ENCODE assay signal across 8 cellular contexts in the genomic region with DNA sequence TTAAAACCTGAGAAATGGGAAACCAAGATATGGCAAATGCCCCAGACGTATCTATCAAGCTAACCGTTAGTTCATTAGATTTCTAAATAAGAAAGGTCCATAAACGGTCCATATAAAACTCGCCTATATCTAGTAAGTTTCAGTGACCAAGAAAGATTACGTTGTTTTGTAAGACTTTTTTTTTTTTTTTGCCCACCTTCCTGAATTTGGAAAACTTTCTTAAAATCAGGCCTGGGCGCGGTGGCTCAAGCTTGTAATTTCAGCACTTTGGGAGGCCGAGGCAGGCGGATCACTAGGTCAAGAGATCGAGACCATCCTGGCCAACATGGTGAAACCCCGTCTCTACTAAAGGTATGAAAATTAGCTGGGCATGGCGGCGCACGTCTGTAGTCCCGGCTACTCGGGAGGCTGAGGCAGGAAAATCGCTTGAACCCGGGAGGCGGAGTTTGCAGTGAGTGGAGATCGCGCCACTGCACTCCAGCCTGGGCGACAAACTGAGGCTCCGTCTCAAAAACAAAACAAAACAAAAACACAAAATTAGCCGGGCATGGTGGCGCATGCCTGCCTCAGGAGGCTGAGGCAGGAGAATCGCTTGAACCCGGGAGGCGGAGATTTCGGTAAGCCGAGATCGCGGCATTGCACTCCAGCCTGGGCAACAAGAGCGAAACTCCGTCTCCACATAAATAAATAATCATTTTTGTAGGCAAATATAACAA. TPM values are rescaled to one million over a fixed set of nuclear protein-coding genes. Genes with fewer than 3 reads are reported as not detected.
DNase-seq lines count a peak whose midpoint lies in the region; ATAC-seq and TF ChIP-seq lines count a peak whose summit lies in the region.
"Not testable (repeated sequence)": the region's sequence is repeated elsewhere in the genome, so short reads cannot be mapped to it uniquely, and the experiment has no call there.

No MANE protein-coding gene starts in this region.

- DNase-seq in NB4 (ENCODE audit: low read depth) (peak; percentile 56), erythroblast (lab: John Stamatoyannopoulos, UW) (peak; percentile 50 to 64), left lung (peak; percentile 46 to 68), prostate gland (ENCODE audit: low spot score) (peak; percentile 12), transverse colon (peak; percentile 33)

- H3K4me2 ChIP-seq in DOHH2 (ENCODE audit: low read length): peak overlapping the region; percentile 74

- H3K4me1 Mint-ChIP-seq in T-helper 1 cell treated with Interleukin-12 subunit alpha and Interleukin-12 subunit beta and Interleukin-4 antibody, amounts not matched to agents 30 μg/mL and 1 μg/mL, for 36 hours (ENCODE audit: low read depth): peaks cover 36% of the 10 kb centered on the region
- peaks cover 41% of the 10 kb centered on the region for H3K4me1 Mint-ChIP-seq in activated naive CD8-positive, alpha-beta T cell (ENCODE audit: low read depth)

- peak overlapping the region; percentile 99 for H3K27ac Mint-ChIP-seq in T-helper 1 cell treated with Interleukin-12 subunit alpha and Interleukin-12 subunit beta and Interleukin-4 antibody, amounts not matched to agents 30 μg/mL and 1 μg/mL, for 36 hours
- H3K27ac Mint-ChIP-seq in activated naive CD8-positive, alpha-beta T cell: peak overlapping the region; percentile 96

- H3K79me2 ChIP-seq in DOHH2 (ENCODE audit: control insufficient read depth, low read length): peaks cover 68% of the 10 kb centered on the region

- peaks cover 58% of the 10 kb centered on the region for H3K36me3 ChIP-seq in DOHH2 (ENCODE audit: control insufficient read depth, low read length)
- peaks cover 0 to 35% of the 10 kb centered on the region in 2 donors for H3K36me3 ChIP-seq in left lung
- not testable (repeated sequence) for H3K36me3 ChIP-seq in prostate gland, transverse colon

- H3K27me3 Mint-ChIP-seq in T-helper 1 cell treated with Interleukin-12 subunit alpha and Interleukin-12 subunit beta and Interleukin-4 antibody, amounts not matched to agents 30 μg/mL and 1 μg/mL, for 36 hours (ENCODE audit: low read depth); activated naive CD8-positive, alpha-beta T cell: not testable (repeated sequence)

- in situ Hi-C loops in transverse colon (cut with MboI; ENCODE audit: low pct_ligation_motif_present in 1 of 4, low pct_unique_long_range_greater_than_20kb in 1 of 4, low sequenced_read_pairs in 3 of 4): not testable (repeated sequence)

- H3K27ac ChIP-seq in DOHH2 (ENCODE audit: low read depth, low read length) (peak overlapping the region; percentile 72; the same call in 1 of the 2 replicates), left lung (peak overlapping the region; percentile 100), prostate gland (peak overlapping the region; percentile 100), transverse colon (peak overlapping the region; percentile 99 to 100 (median 100))

- not testable (repeated sequence) for TF ChIP-seq POLR2A in NB4 (IDR thresholded peaks at IDR 0.05; ENCODE audit: extremely low read depth, insufficient read length); erythroblast (IDR thresholded peaks at IDR 0.05; ENCODE audit: low read length); prostate gland (IDR thresholded peaks at IDR 0.05)
- peak; percentile 13 for TF ChIP-seq POLR2A in transverse colon (IDR thresholded peaks at IDR 0.05)

- not testable (repeated sequence) for H3F3A ChIP-seq in DOHH2 (ENCODE audit: control insufficient read depth, insufficient read depth)

- not testable (repeated sequence) for H3K9me2 ChIP-seq in DOHH2 (replicated peaks; ENCODE audit: control insufficient read depth, low read length)

- ATAC-seq in left lung: peak; percentile 3

- peak overlapping the region; percentile 98 for H3K4me3 Mint-ChIP-seq in T-helper 1 cell treated with Interleukin-12 subunit alpha and Interleukin-12 subunit beta and Interleukin-4 antibody, amounts not matched to agents 30 μg/mL and 1 μg/mL, for 36 hours
- H3K4me3 Mint-ChIP-seq in activated naive CD8-positive, alpha-beta T cell: peak overlapping the region; percentile 94

- H3K4me3 ChIP-seq in DOHH2 (ENCODE audit: low read length): peak overlapping the region; percentile 92
- H3K4me3 ChIP-seq in NB4 (ENCODE audit: low read depth, low read length): peak overlapping the region; percentile 96
- H3K4me3 ChIP-seq in left lung: peak overlapping the region; percentile 64 to 84
- H3K4me3 ChIP-seq in prostate gland: peak overlapping the region; percentile 97 to 98
- H3K4me3 ChIP-seq in transverse colon: peak overlapping the region; percentile 79 to 97 (median 90)

- peaks cover 13% of the 10 kb centered on the region for H4K20me1 ChIP-seq in DOHH2 (ENCODE audit: control insufficient read depth, insufficient read depth, low read depth, low read length)

- H3K36me3 Mint-ChIP-seq in T-helper 1 cell treated with Interleukin-12 subunit alpha and Interleukin-12 subunit beta and Interleukin-4 antibody, amounts not matched to agents 30 μg/mL and 1 μg/mL, for 36 hours (ENCODE audit: low read depth): peaks cover 41% of the 10 kb centered on the region
- H3K36me3 Mint-ChIP-seq in activated naive CD8-positive, alpha-beta T cell: not testable (repeated sequence)

- intact Hi-C loops in left lung (cut with DNase I): not testable (repeated sequence)
- intact Hi-C loops in prostate gland (cut with DNase I): loop anchor here (5.0 kb wide), 1 partner anchor 140 kb away; a partner anchor contains a TSS
- intact Hi-C loops in transverse colon (cut with DNase I; ENCODE audit: low total_unique reads): loop anchor here (5.0 kb wide), 1 partner anchor 50 kb away; no protein-coding TSS in a partner anchor

- H3K9me3 ChIP-seq in DOHH2 (ENCODE audit: control insufficient read depth, insufficient read depth, low read length); left lung; prostate gland; transverse colon: not testable (repeated sequence)

- not testable (repeated sequence) for H3K27me3 ChIP-seq in DOHH2 (ENCODE audit: control insufficient read depth, low read length); left lung; prostate gland (replicated peaks; ENCODE audit: insufficient read depth); transverse colon

- not testable (repeated sequence) for TF ChIP-seq EP300 in transverse colon (IDR thresholded peaks at IDR 0.05; ENCODE audit: low read depth)

- 3% methylated on average over 34 of the region's 34 CpGs for WGBS in prostate gland
- 2 to 4% methylated on average over 13 to 34 of the region's 34 CpGs for WGBS in transverse colon (ENCODE audit: low coverage in 1 of 2), 2 donors

- H3K4me1 ChIP-seq in DOHH2 (ENCODE audit: control insufficient read depth, low read length): peaks cover 21% of the 10 kb centered on the region
- peaks cover 19 to 53% of the 10 kb centered on the region in 2 donors for H3K4me1 ChIP-seq in left lung
- peaks cover 13% of the 10 kb centered on the region for H3K4me1 ChIP-seq in prostate gland (replicated peaks)
- peaks cover 6 to 56% (median 42%) of the 10 kb centered on the region in 4 donors for H3K4me1 ChIP-seq in transverse colon

- not testable (repeated sequence) for TF ChIP-seq CTCF in DOHH2 (IDR thresholded peaks at IDR 0.05; ENCODE audit: low read depth, low read length, poor library complexity, severe bottlenecking); NB4 (IDR thresholded peaks at IDR 0.05; ENCODE audit: low read depth, low read length); left lung (IDR thresholded peaks at IDR 0.05); transverse colon (IDR thresholded peaks at IDR 0.05)
- peak in 1 of 4 experiments; percentile 3 for TF ChIP-seq CTCF in prostate gland (IDR thresholded peaks at IDR 0.05)

- not testable (repeated sequence) for H3K9me3 Mint-ChIP-seq in T-helper 1 cell treated with Interleukin-12 subunit alpha and Interleukin-12 subunit beta and Interleukin-4 antibody, amounts not matched to agents 30 μg/mL and 1 μg/mL, for 36 hours; activated naive CD8-positive, alpha-beta T cell (ENCODE audit: low read depth)

RNA-seq across cellular contexts. Expression of a gene that starts 1.8 kb away (rescaled TPM):
- 10 to 100 TPM; 93.5 to 93.8 TPM for total RNA-seq in left lung
- total RNA-seq in prostate gland: 100 to 1,000 TPM; 118 to 259 TPM
- 100 to 1,000 TPM in 3 of 4 donors, 10 to 100 TPM in 1; 52.1 to 666 (median 132) TPM for total RNA-seq in transverse colon

Comparison
In these comparisons a context has a peak if more than half of its experiments do, and no peak if none do; other contexts are left out.
1. Peak in every context shown above with its lines: DNase-seq, ATAC-seq, H3K4me3 ChIP-seq and H3K27ac ChIP-seq.